Comparison of ENCODE assay signal across 14 cellular contexts in the genomic region with DNA sequence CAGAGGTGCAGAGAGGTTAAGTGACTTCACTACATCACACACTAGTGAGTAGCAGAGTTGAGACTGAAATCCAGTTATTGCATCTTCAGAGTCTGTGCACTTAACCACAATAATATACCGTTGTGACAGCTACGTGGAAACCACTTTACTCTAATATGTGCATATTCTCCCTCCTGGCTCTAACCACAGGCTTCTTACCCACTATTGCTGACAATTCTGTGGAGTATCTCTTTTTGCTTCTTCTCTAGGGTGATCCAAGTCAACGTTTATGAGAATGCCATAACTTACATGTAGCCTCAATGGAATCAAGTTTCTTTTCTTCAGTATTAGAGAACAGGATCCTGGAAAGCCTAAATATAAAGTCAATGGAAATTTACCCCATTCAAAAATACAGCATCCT.
"Had no signal": no experiment of that assay in that cellular context is flagged by ENCODE, and none has a peak within 500 bp of the region (broad histone marks: within the 10 kb centered on the region; RNA-seq: fewer than 3 reads in every experiment).

No MANE protein-coding gene starts in this region.

- H3K4me3 ChIP-seq: testis, upper lobe of right lung had no signal

- H3K36me3 ChIP-seq: neutrophil, upper lobe of right lung had no signal

- ATAC-seq: natural killer cell, upper lobe of right lung had no signal

- H3K9me3 ChIP-seq: neutrophil, testis, upper lobe of right lung had no signal

- H3K4me3 Mint-ChIP-seq: activated CD4-positive, alpha-beta memory T cell treated with anti-CD3 and anti-CD28 coated beads, Interleukin-2, amount 10 ng/mL, durations not matched to agents 7 days and 5 days; activated naive CD4-positive, alpha-beta T cell treated with anti-CD3 and anti-CD28 coated beads, Interleukin-2, amount 50 U/mL, for 24 hours; activated T-cell treated with anti-CD3 and anti-CD28 coated beads, Interleukin-2, amount 50 U/mL, for 24 hours; natural killer cell; stimulated activated naive CD8-positive, alpha-beta T cell treated with anti-CD3 and anti-CD28 coated beads, Interleukin-15, Interleukin-2, amounts not matched to agents 100 ng/mL and 50 ng/mL, for 24 hours had no signal

- H3K36me3 Mint-ChIP-seq: activated naive CD4-positive, alpha-beta T cell treated with anti-CD3 and anti-CD28 coated beads, Interleukin-2, amount 50 U/mL, for 24 hours; natural killer cell had no signal

- H3K27me3 ChIP-seq: neutrophil, testis, upper lobe of right lung had no signal

- H3K9me3 Mint-ChIP-seq: activated naive CD4-positive, alpha-beta T cell treated with anti-CD3 and anti-CD28 coated beads, Interleukin-2, amount 50 U/mL, for 24 hours had no signal

- H3K27ac ChIP-seq: neutrophil, upper lobe of right lung, VCaP had no signal

- DNase-seq: activated CD4-positive, alpha-beta memory T cell treated with anti-CD3 and anti-CD28 coated beads, Interleukin-2, amount 10 ng/mL, durations not matched to agents 7 days and 5 days; activated effector memory CD4-positive, alpha-beta T cell treated with anti-CD3 and anti-CD28 coated beads, Interleukin-2, amount 50 U/mL, for 16 hours; activated T-cell treated with anti-CD3 and anti-CD28 coated beads, Interleukin-2, amount 50 U/mL, for 24 hours; amygdala; mesendoderm; natural killer cell; posterior cingulate gyrus; retina; testis; upper lobe of right lung had no signal

- H3K4me1 Mint-ChIP-seq: activated CD4-positive, alpha-beta memory T cell treated with anti-CD3 and anti-CD28 coated beads, Interleukin-2, amount 10 ng/mL, durations not matched to agents 7 days and 5 days; activated naive CD4-positive, alpha-beta T cell treated with anti-CD3 and anti-CD28 coated beads, Interleukin-2, amount 50 U/mL, for 24 hours; natural killer cell had no signal

- H3K27me3 Mint-ChIP-seq: activated CD4-positive, alpha-beta memory T cell treated with anti-CD3 and anti-CD28 coated beads, Interleukin-2, amount 10 ng/mL, durations not matched to agents 7 days and 5 days; activated naive CD4-positive, alpha-beta T cell treated with anti-CD3 and anti-CD28 coated beads, Interleukin-2, amount 50 U/mL, for 24 hours; activated T-cell treated with anti-CD3 and anti-CD28 coated beads, Interleukin-2, amount 50 U/mL, for 24 hours; stimulated activated naive CD8-positive, alpha-beta T cell treated with anti-CD3 and anti-CD28 coated beads, Interleukin-15, Interleukin-2, amounts not matched to agents 100 ng/mL and 50 ng/mL, for 24 hours had no signal

- H3K27ac Mint-ChIP-seq: activated CD4-positive, alpha-beta memory T cell treated with anti-CD3 and anti-CD28 coated beads, Interleukin-2, amount 10 ng/mL, durations not matched to agents 7 days and 5 days; activated naive CD4-positive, alpha-beta T cell treated with anti-CD3 and anti-CD28 coated beads, Interleukin-2, amount 50 U/mL, for 24 hours; activated T-cell treated with anti-CD3 and anti-CD28 coated beads, Interleukin-2, amount 50 U/mL, for 24 hours; natural killer cell; stimulated activated naive CD8-positive, alpha-beta T cell treated with anti-CD3 and anti-CD28 coated beads, Interleukin-15, Interleukin-2, amounts not matched to agents 100 ng/mL and 50 ng/mL, for 24 hours had no signal
